11 cellular contexts compared by ENCODE assay signal in genomic region chr9:35758475-35759050, GRCh38. TPM values are rescaled to one million over a fixed set of nuclear protein-coding genes. Genes with fewer than 3 reads are reported as not detected.
DNase-seq lines count a peak whose midpoint lies in the region; ATAC-seq, FAIRE-seq and TF ChIP-seq lines count a peak whose summit lies in the region.
"Had no signal": no experiment of that assay in that cellular context is flagged by ENCODE, and none has a peak within 500 bp of the region (broad histone marks: within the 10 kb centered on the region; RNA-seq: fewer than 3 reads in every experiment).

No MANE protein-coding gene starts in this region.

- no peaks in the 10 kb centered on the region for H4K20me1 ChIP-seq in hepatocyte (ENCODE audit: insufficient read depth, poor library complexity, severe bottlenecking)

- no peaks in the 10 kb centered on the region for H3K9me3 ChIP-seq in hepatocyte (ENCODE audit: low read depth)
- no peaks in the 10 kb centered on the region for H3K9me3 ChIP-seq in transverse colon

- H3K36me3 ChIP-seq in hepatocyte (replicated peaks; ENCODE audit: insufficient read depth, low read depth) (no peaks in the 10 kb centered on the region), transverse colon (peaks cover 0 to 4% (median 1%) of the 10 kb centered on the region in 4 donors)

- TF ChIP-seq CTCF in hepatocyte (IDR thresholded peaks at IDR 0.05; ENCODE audit: poor library complexity) (no peak), transverse colon (IDR thresholded peaks at IDR 0.05) (no peak)

- CTCF ChIA-PET in activated naive CD4-positive, alpha-beta T cell treated with anti-CD3 and anti-CD28 coated beads, Interleukin-2, amount 10 ng/mL, durations not matched to agents 7 days and 5 days (lab: Charles Lee), result no interaction called here
- CTCF ChIA-PET in activated CD4-positive, alpha-beta memory T cell treated with anti-CD3 and anti-CD28 coated beads, Interleukin-2, amount 10 ng/mL, durations not matched to agents 7 days and 5 days (lab: Charles Lee), result interaction anchor here (1.2 to 1.8 kb wide), 3 partner anchors 9 to 249 kb away, joined by 3 to 7 read pairs (median 4); partner anchors contain the start of gene RGP1

- no peaks in the 10 kb centered on the region for H3K9me2 ChIP-seq in hepatocyte (replicated peaks; ENCODE audit: insufficient read depth)

- H3K9me3 Mint-ChIP-seq in activated naive CD4-positive, alpha-beta T cell treated with anti-CD3 and anti-CD28 coated beads, Interleukin-2, amount 10 ng/mL, durations not matched to agents 7 days and 5 days, result no peaks in the 10 kb centered on the region
- no peaks in the 10 kb centered on the region for H3K9me3 Mint-ChIP-seq in activated CD4-positive, alpha-beta memory T cell treated with anti-CD3 and anti-CD28 coated beads, Interleukin-2, amount 10 ng/mL, durations not matched to agents 7 days and 5 days

- peaks cover 45% of the 10 kb centered on the region for H3K4me1 Mint-ChIP-seq in activated naive CD4-positive, alpha-beta T cell treated with anti-CD3 and anti-CD28 coated beads, Interleukin-2, amount 10 ng/mL, durations not matched to agents 7 days and 5 days
- H3K4me1 Mint-ChIP-seq in activated CD4-positive, alpha-beta memory T cell treated with anti-CD3 and anti-CD28 coated beads, Interleukin-2, amount 10 ng/mL, durations not matched to agents 7 days and 5 days, result peaks cover 40% of the 10 kb centered on the region

- in situ Hi-C loops in transverse colon (cut with MboI; ENCODE audit: low pct_ligation_motif_present in 1 of 4, low pct_unique_long_range_greater_than_20kb in 1 of 4, low sequenced_read_pairs in 3 of 4), result no loop called here

- H3K27me3 ChIP-seq in hepatocyte (no peaks in the 10 kb centered on the region), transverse colon (no peaks in the 10 kb centered on the region)

- no peak overlapping the region for H3K27ac Mint-ChIP-seq in activated naive CD4-positive, alpha-beta T cell treated with anti-CD3 and anti-CD28 coated beads, Interleukin-2, amount 10 ng/mL, durations not matched to agents 7 days and 5 days
- peak overlapping the region; percentile 0 for H3K27ac Mint-ChIP-seq in activated CD4-positive, alpha-beta memory T cell treated with anti-CD3 and anti-CD28 coated beads, Interleukin-2, amount 10 ng/mL, durations not matched to agents 7 days and 5 days

- H3K4me2 ChIP-seq in hepatocyte, result peak overlapping the region; percentile 91

- no peak overlapping the region for H3K4me3 ChIP-seq in hepatocyte
- no peak overlapping the region for H3K4me3 ChIP-seq in transverse colon

- peaks cover 16% of the 10 kb centered on the region for H3K36me3 Mint-ChIP-seq in activated naive CD4-positive, alpha-beta T cell treated with anti-CD3 and anti-CD28 coated beads, Interleukin-2, amount 10 ng/mL, durations not matched to agents 7 days and 5 days
- peaks cover 11% of the 10 kb centered on the region for H3K36me3 Mint-ChIP-seq in activated CD4-positive, alpha-beta memory T cell treated with anti-CD3 and anti-CD28 coated beads, Interleukin-2, amount 10 ng/mL, durations not matched to agents 7 days and 5 days (ENCODE audit: low read depth)

- POLR2A ChIA-PET in activated CD4-positive, alpha-beta memory T cell treated with anti-CD3 and anti-CD28 coated beads, Interleukin-2, amount 10 ng/mL, durations not matched to agents 7 days and 5 days (lab: Charles Lee), result interaction anchor here (0.9 to 1.5 kb wide), 2 partner anchors 11 to 67 kb away, joined by 3 to 6 read pairs; no protein-coding TSS in a partner anchor

- TF ChIP-seq EP300 in transverse colon (IDR thresholded peaks at IDR 0.05; ENCODE audit: low read depth), result no peak

- peaks cover 3% of the 10 kb centered on the region for H3K27me3 Mint-ChIP-seq in activated naive CD4-positive, alpha-beta T cell treated with anti-CD3 and anti-CD28 coated beads, Interleukin-2, amount 10 ng/mL, durations not matched to agents 7 days and 5 days
- H3K27me3 Mint-ChIP-seq in activated CD4-positive, alpha-beta memory T cell treated with anti-CD3 and anti-CD28 coated beads, Interleukin-2, amount 10 ng/mL, durations not matched to agents 7 days and 5 days, result no peaks in the 10 kb centered on the region

- H3K4me3 Mint-ChIP-seq in activated naive CD4-positive, alpha-beta T cell treated with anti-CD3 and anti-CD28 coated beads, Interleukin-2, amount 10 ng/mL, durations not matched to agents 7 days and 5 days, result peak overlapping the region; percentile 69
- peak overlapping the region; percentile 90 for H3K4me3 Mint-ChIP-seq in activated CD4-positive, alpha-beta memory T cell treated with anti-CD3 and anti-CD28 coated beads, Interleukin-2, amount 10 ng/mL, durations not matched to agents 7 days and 5 days

- TF ChIP-seq POLR2A in transverse colon (IDR thresholded peaks at IDR 0.05) (no peak), H54 (IDR thresholded peaks at IDR 0.05; ENCODE audit: low read depth, low read length) (no peak)

- no peak for ATAC-seq in HG03045 (IDR thresholded peaks at IDR 0.05; ENCODE audit: unreplicated experiment)

- H3K79me2 ChIP-seq in hepatocyte, result peaks cover 53% of the 10 kb centered on the region

- no peak for FAIRE-seq in H54 (lab: Jason Lieb, UNC)
- FAIRE-seq: RCC 7860 had no signal

- intact Hi-C loops in transverse colon (cut with DNase I; ENCODE audit: low total_unique reads), result no loop called here

- peak overlapping the region; percentile 99 for H3K27ac ChIP-seq in hepatocyte
- H3K27ac ChIP-seq in transverse colon, result peak overlapping the region; percentile 91 to 97 (median 93)
- H3K27ac ChIP-seq: C4-2B had no signal

- WGBS in hepatocyte (ENCODE audit: low lambda C conversion rate, missing lambda C conversion rate), result 85% methylated on average over 3 of the region's 3 CpGs
- WGBS in transverse colon (ENCODE audit: low coverage in 1 of 2), 2 donors, result 25 to 58% methylated on average over 3 of the region's 3 CpGs

- H2AFZ ChIP-seq in hepatocyte, result no peak overlapping the region

- H3K4me1 ChIP-seq in hepatocyte (ENCODE audit: insufficient read depth), result peaks cover 14% of the 10 kb centered on the region
- peaks cover 11 to 48% (median 16%) of the 10 kb centered on the region in 4 donors for H3K4me1 ChIP-seq in transverse colon

- no peak for DNase-seq in activated naive CD4-positive, alpha-beta T cell treated with anti-CD3 and anti-CD28 coated beads, Interleukin-2, amount 10 ng/mL, durations not matched to agents 7 days and 5 days
- DNase-seq in activated naive CD4-positive, alpha-beta T cell (lab: John Stamatoyannopoulos, UW), result no peak
- no peak for DNase-seq in activated CD4-positive, alpha-beta memory T cell treated with anti-CD3 and anti-CD28 coated beads, Interleukin-2, amount 10 ng/mL, durations not matched to agents 7 days and 5 days
- DNase-seq in hepatocyte (ENCODE audit: low spot score) (no peak), transverse colon (no peak), activated gamma-delta T cell treated with Interleukin-2 at 50 U/mL for 16 hours (no peak), H54 (ENCODE audit: insufficient read length, low spot score) (no peak)

RNA-seq across cellular contexts. Expression of gene MSMP, which starts 4.5 kb away (rescaled TPM):
- under 1 TPM in 1 of 2 experiments, not detected in 1; 0.48 TPM for total RNA-seq in activated CD4-positive, alpha-beta memory T cell treated with anti-CD3 and anti-CD28 coated beads, Interleukin-2, amount 10 ng/mL, durations not matched to agents 7 days and 5 days
- not detected in 2 replicates for total RNA-seq in hepatocyte
- not detected in 2 replicates for polyA plus RNA-seq in hepatocyte
- not detected for total RNA-seq in transverse colon
- total RNA-seq: fibroblast of villous mesenchyme had no signal

RNA-seq across cellular contexts. Expression of gene RGP1, which starts 9.5 kb away (rescaled TPM):
- total RNA-seq in activated CD4-positive, alpha-beta memory T cell treated with anti-CD3 and anti-CD28 coated beads, Interleukin-2, amount 10 ng/mL, durations not matched to agents 7 days and 5 days, result 10 to 100 TPM; 29.1 to 29.5 TPM
- total RNA-seq in hepatocyte (17.1 and 19.3 TPM in 2 replicates), transverse colon (10 to 100 TPM; 30.3 to 47.5 (median 43.7) TPM)
- 11.2 and 11.4 TPM in 2 replicates for polyA plus RNA-seq in hepatocyte

RNA-seq across cellular contexts. Expression of gene GBA2, which starts 9.5 kb away (rescaled TPM):
- total RNA-seq in activated CD4-positive, alpha-beta memory T cell treated with anti-CD3 and anti-CD28 coated beads, Interleukin-2, amount 10 ng/mL, durations not matched to agents 7 days and 5 days, result 10 to 100 TPM; 45.8 to 49.1 TPM
- 58.5 and 60.5 TPM in 2 replicates for total RNA-seq in hepatocyte
- 77.5 and 80.2 TPM in 2 replicates for polyA plus RNA-seq in hepatocyte
- total RNA-seq in transverse colon, result 100 to 1,000 TPM; 217 to 709 (median 255) TPM

RNA-seq across cellular contexts. Expression of gene CREB3, which starts 26.1 kb away (rescaled TPM):
- total RNA-seq in activated CD4-positive, alpha-beta memory T cell treated with anti-CD3 and anti-CD28 coated beads, Interleukin-2, amount 10 ng/mL, durations not matched to agents 7 days and 5 days, result 10 to 100 TPM; 23.2 to 24.1 TPM
- total RNA-seq in hepatocyte, result 54.6 and 69.6 TPM in 2 replicates
- 79.8 and 79.9 TPM in 2 replicates for polyA plus RNA-seq in hepatocyte
- total RNA-seq in transverse colon, result 10 to 100 TPM; 22.4 to 69.7 (median 45.5) TPM

RNA-seq across cellular contexts. Expression of gene TLN1, which starts 26.6 kb away (rescaled TPM):
- total RNA-seq in activated CD4-positive, alpha-beta memory T cell treated with anti-CD3 and anti-CD28 coated beads, Interleukin-2, amount 10 ng/mL, durations not matched to agents 7 days and 5 days, result 100 to 1,000 TPM; 341 to 354 TPM
- total RNA-seq in hepatocyte (100 and 113 TPM in 2 replicates), transverse colon (100 to 1,000 TPM; 158 to 328 (median 177) TPM)
- polyA plus RNA-seq in hepatocyte, result 70.5 and 73.4 TPM in 2 replicates
